16 cellular contexts compared by ENCODE assay signal in genomic region chr2:234202601-234203000, GRCh38.
DNase-seq lines count a peak whose midpoint lies in the region; ATAC-seq, FAIRE-seq and TF ChIP-seq lines count a peak whose summit lies in the region.
"Had no signal": no experiment of that assay in that cellular context is flagged by ENCODE, and none has a peak within 500 bp of the region (broad histone marks: within the 10 kb centered on the region; RNA-seq: fewer than 3 reads in every experiment).

No MANE protein-coding gene starts in this region.

- no peak overlapping the region for H3K27ac Mint-ChIP-seq in MCF 10A (ENCODE audit: low read depth, unreplicated experiment)
- peak overlapping the region; percentile 93 for H3K27ac Mint-ChIP-seq in astrocyte (ENCODE audit: unreplicated experiment)
- H3K27ac Mint-ChIP-seq: H9 had no signal

- no peak for DNase-seq in MCF 10A (ENCODE audit: unreplicated experiment)
- no peak for DNase-seq in breast epithelium (ENCODE audit: low spot score in 2 of 2)
- DNase-seq in astrocyte (ENCODE audit: low read depth) = no peak
- DNase-seq in hepatocyte (ENCODE audit: low spot score) = no peak
- DNase-seq in vagina (ENCODE audit: extremely low spot score in 2 of 2) = no peak
- DNase-seq in thyroid gland = no peak
- DNase-seq in NK-92 treated with Interleukin-12 subunit alpha and Interleukin-12 subunit beta, amount 100 ng/mL, for 24 hours (lab: John Stamatoyannopoulos, UW) = no peak
- DNase-seq: COR-L47, H9, KBM-7, NCI-H1092, NCI-H345, NCI-H526 treated with DMSO at 0.1 percent for 48 hours, SIG-M5 had no signal

- CTCF ChIA-PET in MCF 10A (lab: Yijun Ruan, JAX) = interaction anchor here (1.0 to 1.4 kb wide), 2 partner anchors 11 to 54 kb away, joined by 4 to 5 read pairs; no protein-coding TSS in a partner anchor

- no peaks in the 10 kb centered on the region for H4K20me1 ChIP-seq in astrocyte (ENCODE audit: insufficient read depth, low read length)
- H4K20me1 ChIP-seq in hepatocyte (ENCODE audit: insufficient read depth, poor library complexity, severe bottlenecking) = no peaks in the 10 kb centered on the region

- BruUV-seq in MCF 10A (replicated peaks; lab: Mats Ljungman, UMichigan) = no TSS peak

- H3K79me2 ChIP-seq in astrocyte (ENCODE audit: insufficient read depth, low read length) (no peaks in the 10 kb centered on the region), hepatocyte (no peaks in the 10 kb centered on the region)

- H3K4me3 ChIP-seq in breast epithelium (no peak overlapping the region), astrocyte (ENCODE audit: insufficient read depth, low read depth, low read length) (peak overlapping the region; percentile 4), hepatocyte (no peak overlapping the region), vagina (no peak overlapping the region), thyroid gland (replicated peaks in 1 of 3) (no peak overlapping the region)

- peaks cover 14% of the 10 kb centered on the region for H3K27me3 Mint-ChIP-seq in MCF 10A (ENCODE audit: insufficient read depth, unreplicated experiment)
- no peaks in the 10 kb centered on the region for H3K27me3 Mint-ChIP-seq in astrocyte (ENCODE audit: low read depth, unreplicated experiment)

- POLR2A ChIA-PET in MCF 10A (lab: Yijun Ruan, JAX) = interaction anchor here (0.9 to 2.1 kb wide), 8 partner anchors 11 to 102 kb away, joined by 3 to 11 read pairs (median 8); no protein-coding TSS in a partner anchor

- no peaks in the 10 kb centered on the region for H3K9me3 Mint-ChIP-seq in MCF 10A (ENCODE audit: unreplicated experiment)
- peaks cover 4% of the 10 kb centered on the region for H3K9me3 Mint-ChIP-seq in astrocyte (ENCODE audit: unreplicated experiment)

- H3K4me1 ChIP-seq in breast epithelium = no peaks in the 10 kb centered on the region
- peaks cover 18% of the 10 kb centered on the region for H3K4me1 ChIP-seq in astrocyte (ENCODE audit: insufficient read depth, low read length)
- H3K4me1 ChIP-seq in hepatocyte (ENCODE audit: insufficient read depth) = no peaks in the 10 kb centered on the region
- peaks cover 10% of the 10 kb centered on the region for H3K4me1 ChIP-seq in vagina
- no peaks in the 10 kb centered on the region for H3K4me1 ChIP-seq in thyroid gland

- ATAC-seq in GM21423 (IDR thresholded peaks at IDR 0.05; ENCODE audit: unreplicated experiment) = no peak

- H3K9me2 ChIP-seq in hepatocyte (replicated peaks; ENCODE audit: insufficient read depth) = no peaks in the 10 kb centered on the region

- H3K4me1 Mint-ChIP-seq in MCF 10A (ENCODE audit: insufficient read depth, unreplicated experiment) (peaks cover 7% of the 10 kb centered on the region), astrocyte (ENCODE audit: low read depth, unreplicated experiment) (peaks cover 9% of the 10 kb centered on the region)
- H3K4me1 Mint-ChIP-seq: H9 had no signal

- TF ChIP-seq POLR2A in breast epithelium (IDR thresholded peaks at IDR 0.05) (no peak), vagina (IDR thresholded peaks at IDR 0.05) (no peak), thyroid gland (IDR thresholded peaks at IDR 0.05) (no peak)

- H3K4me3 Mint-ChIP-seq in MCF 10A (ENCODE audit: unreplicated experiment) (peak overlapping the region; percentile 61), astrocyte (ENCODE audit: unreplicated experiment) (no peak overlapping the region)
- H3K4me3 Mint-ChIP-seq: H9 had no signal

- H3K27me3 ChIP-seq in breast epithelium (no peaks in the 10 kb centered on the region), astrocyte (ENCODE audit: insufficient read depth, low read length) (no peaks in the 10 kb centered on the region), hepatocyte (no peaks in the 10 kb centered on the region), vagina (no peaks in the 10 kb centered on the region), thyroid gland (no peaks in the 10 kb centered on the region)

- TF ChIP-seq CTCF in MCF 10A (IDR thresholded peaks at IDR 0.05; ENCODE audit: unreplicated experiment) (no peak), breast epithelium (IDR thresholded peaks at IDR 0.05) (no peak), astrocyte (IDR thresholded peaks at IDR 0.05; ENCODE audit: insufficient read depth, low read depth, low read length) (no peak), hepatocyte (IDR thresholded peaks at IDR 0.05; ENCODE audit: poor library complexity) (no peak), vagina (IDR thresholded peaks at IDR 0.05) (no peak), thyroid gland (IDR thresholded peaks at IDR 0.05) (no peak)

- intact Hi-C loops in MCF 10A (cut with micrococcal nuclease) = loop anchor here (2.0 kb wide), 1 partner anchor 68 kb away; no protein-coding TSS in a partner anchor
- intact Hi-C loops in breast epithelium (cut with DNase I; ENCODE audit: low total_unique reads) = no loop called here
- intact Hi-C loops in vagina (cut with DNase I) = no loop called here
- intact Hi-C loops in thyroid gland (cut with DNase I) = no loop called here

- H3K36me3 ChIP-seq in breast epithelium = no peaks in the 10 kb centered on the region
- no peaks in the 10 kb centered on the region for H3K36me3 ChIP-seq in astrocyte (ENCODE audit: insufficient read depth, low read length)
- H3K36me3 ChIP-seq in hepatocyte (replicated peaks; ENCODE audit: insufficient read depth, low read depth) = no peaks in the 10 kb centered on the region
- no peaks in the 10 kb centered on the region for H3K36me3 ChIP-seq in vagina
- no peaks in the 10 kb centered on the region for H3K36me3 ChIP-seq in thyroid gland

- H3K36me3 Mint-ChIP-seq in MCF 10A (ENCODE audit: insufficient read depth, unreplicated experiment) (no peaks in the 10 kb centered on the region), astrocyte (ENCODE audit: low read depth, unreplicated experiment) (peaks cover 3% of the 10 kb centered on the region)

- peak overlapping the region; percentile 43 for H2AFZ ChIP-seq in astrocyte (ENCODE audit: low read depth, low read length)
- no peak overlapping the region for H2AFZ ChIP-seq in hepatocyte

- peaks cover 0 to 4% of the 10 kb centered on the region in 2 donors for H3K9me3 ChIP-seq in breast epithelium
- H3K9me3 ChIP-seq in astrocyte (ENCODE audit: insufficient read depth, low read depth, low read length) = no peaks in the 10 kb centered on the region
- H3K9me3 ChIP-seq in hepatocyte (ENCODE audit: low read depth) = no peaks in the 10 kb centered on the region
- H3K9me3 ChIP-seq in vagina = no peaks in the 10 kb centered on the region
- no peaks in the 10 kb centered on the region for H3K9me3 ChIP-seq in thyroid gland

- WGBS in hepatocyte (ENCODE audit: low lambda C conversion rate, missing lambda C conversion rate) = 88% methylated on average over 2 of the region's 2 CpGs
- WGBS in thyroid gland, 2 donors = 95 to 98% methylated on average over 2 of the region's 2 CpGs

- H3K4me2 ChIP-seq in astrocyte (ENCODE audit: low read length) (peak overlapping the region; percentile 79), hepatocyte (peak overlapping the region; percentile 50)

- H3K27ac ChIP-seq in breast epithelium = no peak overlapping the region
- H3K27ac ChIP-seq in astrocyte (ENCODE audit: low read depth, low read length) = peak overlapping the region; percentile 92
- peak overlapping the region; percentile 74 for H3K27ac ChIP-seq in hepatocyte
- peak overlapping the region; percentile 65 for H3K27ac ChIP-seq in vagina
- no peak overlapping the region for H3K27ac ChIP-seq in thyroid gland
- H3K27ac ChIP-seq: C4-2B had no signal

- H3K9ac ChIP-seq in astrocyte (ENCODE audit: low read length) = peak overlapping the region; percentile 73

- FAIRE-seq in astrocyte (lab: Jason Lieb, UNC) = no peak

Comparison
In these comparisons a context has a peak if more than half of its experiments do, and no peak if none do; other contexts are left out.
1. H3K27ac ChIP-seq: peak in astrocyte (single experiment), hepatocyte (single experiment) and vagina (single experiment); none in breast epithelium (0 of 2) and thyroid gland (0 of 3).